13 cellular contexts compared by ENCODE assay signal in genomic region chr9:110922145-110922544, GRCh38.
DNase-seq lines count a peak whose midpoint lies in the region; FAIRE-seq and TF ChIP-seq lines count a peak whose summit lies in the region.
"Had no signal": no experiment of that assay in that cellular context is flagged by ENCODE, and none has a peak within 500 bp of the region (broad histone marks: within the 10 kb centered on the region; RNA-seq: fewer than 3 reads in every experiment).

No MANE protein-coding gene starts in this region.

- FAIRE-seq in HTR-8/SVneo (lab: Jason Lieb, UNC), result no peak

- no peaks in the 10 kb centered on the region for H3K27me3 Mint-ChIP-seq in chondrocyte (ENCODE audit: low read depth)

- H3K27ac Mint-ChIP-seq in chondrocyte (ENCODE audit: unreplicated experiment), result peak overlapping the region; percentile 97

- peaks cover 49% of the 10 kb centered on the region for H3K4me1 ChIP-seq in osteoblast (ENCODE audit: insufficient read depth, low read length)
- H3K4me1 ChIP-seq: BLaER1 had no signal

- peak overlapping the region; percentile 78 for H3K27ac ChIP-seq in osteoblast (ENCODE audit: low read depth, low read length)
- H3K27ac ChIP-seq: BLaER1 had no signal

- H3K4me1 Mint-ChIP-seq in chondrocyte (ENCODE audit: low read depth), result peaks cover 73% of the 10 kb centered on the region

- peak; percentile 70 for DNase-seq in EH (ENCODE audit: low read depth)
- peak; percentile 25 for DNase-seq in HTR-8/SVneo (ENCODE audit: insufficient read length, low spot score)
- DNase-seq in chondrocyte (ENCODE audit: low spot score), result no peak
- DNase-seq in osteoblast (ENCODE audit: insufficient read length, low spot score, missing footprints), result no peak
- DNase-seq in NCI-H526 (lab: John Stamatoyannopoulos, UW), result no peak
- no peak for DNase-seq in KG1 (lab: John Stamatoyannopoulos, UW)
- no peak for DNase-seq in NCI-H1436 (lab: John Stamatoyannopoulos, UW)
- DNase-seq: H7, KBM-7, NCI-H1930, NCI-H2227 treated with DMSO at 0.1 percent for 48 hours, NCI-H524 treated with DMSO at 0.1 percent for 48 hours had no signal

- TF ChIP-seq CTCF in chondrocyte (IDR thresholded peaks at IDR 0.05) (no peak), osteoblast (IDR thresholded peaks at IDR 0.05; ENCODE audit: extremely low read depth, low read depth, low read length) (no peak)

- no peak overlapping the region for H2AFZ ChIP-seq in osteoblast (ENCODE audit: low read length)

- H3K4me3 ChIP-seq in osteoblast (ENCODE audit: insufficient read depth, low read length), result peak overlapping the region; percentile 16
- H3K4me3 ChIP-seq: BLaER1 had no signal

- H3K36me3 ChIP-seq in osteoblast (ENCODE audit: insufficient read depth, low read length), result no peaks in the 10 kb centered on the region
- H3K36me3 ChIP-seq: BLaER1 had no signal

- no peaks in the 10 kb centered on the region for H3K9me3 ChIP-seq in osteoblast (ENCODE audit: low read depth, low read length)
- H3K9me3 ChIP-seq: BLaER1 had no signal

- peak overlapping the region; percentile 62 for H3K4me2 ChIP-seq in osteoblast (ENCODE audit: insufficient read depth, low read length)
- H3K4me2 ChIP-seq: BLaER1 had no signal

- H3K79me2 ChIP-seq in osteoblast (ENCODE audit: insufficient read depth, low read length), result peaks cover 83% of the 10 kb centered on the region

- peaks cover 2% of the 10 kb centered on the region for H3K36me3 Mint-ChIP-seq in chondrocyte (ENCODE audit: low read depth)

- H3K4me3 Mint-ChIP-seq in chondrocyte (ENCODE audit: unreplicated experiment), result no peak overlapping the region

- no peaks in the 10 kb centered on the region for H3K9me3 Mint-ChIP-seq in chondrocyte (ENCODE audit: low read depth)

- no peaks in the 10 kb centered on the region for H3K27me3 ChIP-seq in osteoblast (ENCODE audit: insufficient read depth, low read length)
- H3K27me3 ChIP-seq: BLaER1 had no signal

- H4K20me1 ChIP-seq in osteoblast (ENCODE audit: insufficient read depth, low read length), result no peaks in the 10 kb centered on the region
- H4K20me1 ChIP-seq: BLaER1 had no signal

Comparison
In these comparisons a context has a peak if more than half of its experiments do, and no peak if none do; other contexts are left out.
1. DNase-seq: peak in EH (single experiment) and HTR-8/SVneo (single experiment); none in chondrocyte (single experiment), osteoblast (single experiment), NCI-H526 (0 of 2), KG1 (single experiment) and NCI-H1436 (single experiment).